Comparison of ENCODE assay signal across 1 cellular context in the genomic region with DNA sequence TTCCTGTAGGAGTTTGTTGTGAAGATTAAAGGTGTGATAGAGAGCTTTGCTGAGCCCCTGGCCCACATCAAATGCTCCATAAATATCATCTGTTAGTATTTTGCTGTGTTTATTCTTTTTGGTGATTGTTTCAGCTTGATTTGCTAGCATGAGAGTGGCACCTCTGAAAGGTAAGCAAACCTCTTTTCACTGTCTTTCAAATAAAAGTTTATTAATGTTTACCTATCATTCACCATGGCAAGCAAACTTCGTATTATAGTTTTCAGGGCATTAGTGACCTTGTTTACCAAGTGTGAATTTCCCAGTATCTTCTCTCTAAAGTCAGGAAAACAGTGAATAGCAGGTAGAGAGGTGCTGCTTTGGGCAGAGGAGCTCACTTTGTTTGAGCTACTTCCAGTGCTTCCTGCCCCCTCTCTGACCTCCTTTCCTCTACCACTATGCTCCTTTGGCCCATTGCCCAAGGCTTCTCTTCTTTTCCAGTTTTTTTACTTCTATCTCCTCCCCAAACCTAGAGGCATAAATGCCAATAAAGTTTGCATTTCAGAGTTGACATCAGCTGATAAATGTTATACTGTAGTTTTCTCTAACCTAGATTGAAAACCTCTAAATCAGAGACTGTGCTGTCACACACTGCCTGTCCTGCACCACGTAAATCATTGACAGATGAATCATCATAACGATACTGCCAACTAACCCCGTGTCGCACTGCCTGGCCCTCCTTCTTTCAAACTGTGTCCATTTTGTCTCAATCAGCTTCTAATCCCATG.
TF ChIP-seq lines count a peak whose summit lies in the region.

No MANE protein-coding gene starts in this region.

TF ChIP-seq in GM23338, 12 proteins besides CTCF, POLR2A, EP300 and RAD21 (continued from another document):
- TF ChIP-seq, protein P1, sequence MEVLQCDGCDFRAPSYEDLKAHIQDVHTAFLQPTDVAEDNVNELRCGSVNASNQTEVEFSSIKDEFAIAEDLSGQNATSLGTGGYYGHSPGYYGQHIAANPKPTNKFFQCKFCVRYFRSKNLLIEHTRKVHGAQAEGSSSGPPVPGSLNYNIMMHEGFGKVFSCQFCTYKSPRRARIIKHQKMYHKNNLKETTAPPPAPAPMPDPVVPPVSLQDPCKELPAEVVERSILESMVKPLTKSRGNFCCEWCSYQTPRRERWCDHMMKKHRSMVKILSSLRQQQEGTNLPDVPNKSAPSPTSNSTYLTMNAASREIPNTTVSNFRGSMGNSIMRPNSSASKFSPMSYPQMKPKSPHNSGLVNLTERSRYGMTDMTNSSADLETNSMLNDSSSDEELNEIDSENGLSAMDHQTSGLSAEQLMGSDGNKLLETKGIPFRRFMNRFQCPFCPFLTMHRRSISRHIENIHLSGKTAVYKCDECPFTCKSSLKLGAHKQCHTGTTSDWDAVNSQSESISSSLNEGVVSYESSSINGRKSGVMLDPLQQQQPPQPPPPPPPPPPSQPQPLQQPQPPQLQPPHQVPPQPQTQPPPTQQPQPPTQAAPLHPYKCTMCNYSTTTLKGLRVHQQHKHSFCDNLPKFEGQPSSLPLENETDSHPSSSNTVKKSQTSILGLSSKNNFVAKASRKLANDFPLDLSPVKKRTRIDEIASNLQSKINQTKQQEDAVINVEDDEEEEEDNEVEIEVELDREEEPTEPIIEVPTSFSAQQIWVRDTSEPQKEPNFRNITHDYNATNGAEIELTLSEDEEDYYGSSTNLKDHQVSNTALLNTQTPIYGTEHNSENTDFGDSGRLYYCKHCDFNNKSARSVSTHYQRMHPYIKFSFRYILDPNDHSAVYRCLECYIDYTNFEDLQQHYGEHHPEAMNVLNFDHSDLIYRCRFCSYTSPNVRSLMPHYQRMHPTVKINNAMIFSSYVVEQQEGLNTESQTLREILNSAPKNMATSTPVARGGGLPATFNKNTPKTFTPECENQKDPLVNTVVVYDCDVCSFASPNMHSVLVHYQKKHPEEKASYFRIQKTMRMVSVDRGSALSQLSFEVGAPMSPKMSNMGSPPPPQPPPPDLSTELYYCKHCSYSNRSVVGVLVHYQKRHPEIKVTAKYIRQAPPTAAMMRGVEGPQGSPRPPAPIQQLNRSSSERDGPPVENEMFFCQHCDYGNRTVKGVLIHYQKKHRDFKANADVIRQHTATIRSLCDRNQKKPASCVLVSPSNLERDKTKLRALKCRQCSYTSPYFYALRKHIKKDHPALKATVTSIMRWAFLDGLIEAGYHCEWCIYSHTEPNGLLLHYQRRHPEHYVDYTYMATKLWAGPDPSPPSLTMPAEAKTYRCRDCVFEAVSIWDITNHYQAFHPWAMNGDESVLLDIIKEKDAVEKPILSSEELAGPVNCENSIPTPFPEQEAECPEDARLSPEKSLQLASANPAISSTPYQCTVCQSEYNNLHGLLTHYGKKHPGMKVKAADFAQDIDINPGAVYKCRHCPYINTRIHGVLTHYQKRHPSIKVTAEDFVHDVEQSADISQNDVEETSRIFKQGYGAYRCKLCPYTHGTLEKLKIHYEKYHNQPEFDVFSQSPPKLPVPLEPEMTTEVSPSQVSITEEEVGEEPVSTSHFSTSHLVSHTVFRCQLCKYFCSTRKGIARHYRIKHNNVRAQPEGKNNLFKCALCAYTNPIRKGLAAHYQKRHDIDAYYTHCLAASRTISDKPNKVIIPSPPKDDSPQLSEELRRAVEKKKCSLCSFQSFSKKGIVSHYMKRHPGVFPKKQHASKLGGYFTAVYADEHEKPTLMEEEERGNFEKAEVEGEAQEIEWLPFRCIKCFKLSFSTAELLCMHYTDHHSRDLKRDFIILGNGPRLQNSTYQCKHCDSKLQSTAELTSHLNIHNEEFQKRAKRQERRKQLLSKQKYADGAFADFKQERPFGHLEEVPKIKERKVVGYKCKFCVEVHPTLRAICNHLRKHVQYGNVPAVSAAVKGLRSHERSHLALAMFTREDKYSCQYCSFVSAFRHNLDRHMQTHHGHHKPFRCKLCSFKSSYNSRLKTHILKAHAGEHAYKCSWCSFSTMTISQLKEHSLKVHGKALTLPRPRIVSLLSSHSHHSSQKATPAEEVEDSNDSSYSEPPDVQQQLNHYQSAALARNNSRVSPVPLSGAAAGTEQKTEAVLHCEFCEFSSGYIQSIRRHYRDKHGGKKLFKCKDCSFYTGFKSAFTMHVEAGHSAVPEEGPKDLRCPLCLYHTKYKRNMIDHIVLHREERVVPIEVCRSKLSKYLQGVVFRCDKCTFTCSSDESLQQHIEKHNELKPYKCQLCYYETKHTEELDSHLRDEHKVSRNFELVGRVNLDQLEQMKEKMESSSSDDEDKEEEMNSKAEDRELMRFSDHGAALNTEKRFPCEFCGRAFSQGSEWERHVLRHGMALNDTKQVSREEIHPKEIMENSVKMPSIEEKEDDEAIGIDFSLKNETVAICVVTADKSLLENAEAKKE (CRISPR knock-in tag; IDR thresholded peaks at IDR 0.05) = no peak
- no peak for TF ChIP-seq CREB1 (CRISPR knock-in tag; IDR thresholded peaks at IDR 0.05; ENCODE audit: low read depth)
- TF ChIP-seq POLR2AphosphoS5 (IDR thresholded peaks at IDR 0.05; ENCODE audit: low read depth) = no peak
- TF ChIP-seq EZH2phosphoT487 (IDR thresholded peaks at IDR 0.05; ENCODE audit: unreplicated experiment) = no peak
- TF ChIP-seq NANOG (IDR thresholded peaks at IDR 0.05; ENCODE audit: borderline replicate concordance) = no peak
